ENCODE assay signal across 7 cellular contexts in the genomic region with DNA sequence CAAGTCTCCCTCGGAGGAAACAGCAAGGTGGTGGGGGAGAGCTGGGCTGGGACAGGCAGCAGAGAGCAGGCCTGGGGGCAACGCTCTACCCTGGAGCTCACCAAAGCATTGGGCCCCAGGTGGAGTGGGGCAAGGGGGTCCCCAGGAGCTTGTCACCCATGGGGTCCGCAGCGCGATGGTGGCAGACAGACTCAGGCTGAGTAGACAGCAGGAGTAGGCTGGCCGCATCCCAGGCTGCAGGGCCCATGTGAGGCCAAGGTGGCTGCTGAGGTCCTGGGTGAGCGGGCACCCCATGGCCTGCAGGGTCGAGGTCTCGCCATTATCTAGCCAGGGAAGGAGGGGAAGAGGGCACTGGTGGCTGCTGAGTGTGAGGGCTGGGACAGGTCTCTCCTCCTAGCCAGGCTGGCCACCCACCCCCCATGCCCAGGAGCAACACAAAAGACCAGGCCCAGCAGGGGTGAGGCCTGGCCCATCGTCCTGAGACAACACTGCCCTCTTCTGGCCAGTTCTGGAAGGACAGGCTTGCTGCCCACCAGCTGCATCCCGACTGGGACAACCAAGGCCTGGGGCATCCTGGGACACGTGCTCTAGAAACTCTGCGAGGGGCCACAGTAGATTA. TPM values are rescaled to one million over a fixed set of nuclear protein-coding genes. Genes with fewer than 3 reads are reported as not detected.
DNase-seq lines count a peak whose midpoint lies in the region; ATAC-seq, FAIRE-seq and TF ChIP-seq lines count a peak whose summit lies in the region.

No MANE protein-coding gene starts in this region.

- no peaks in the 10 kb centered on the region for H4K20me1 ChIP-seq in MM.1S (ENCODE audit: insufficient read depth, low read length)
- peaks cover 9% of the 10 kb centered on the region for H4K20me1 ChIP-seq in astrocyte (ENCODE audit: insufficient read depth, low read length)
- no peaks in the 10 kb centered on the region for H4K20me1 ChIP-seq in hepatocyte (ENCODE audit: insufficient read depth, poor library complexity, severe bottlenecking)

- no peak overlapping the region for H3K4me3 Mint-ChIP-seq in astrocyte (ENCODE audit: unreplicated experiment)

- H3K27ac Mint-ChIP-seq in astrocyte (ENCODE audit: unreplicated experiment): no peak overlapping the region

- TF ChIP-seq CTCF in GM12872 (IDR thresholded peaks at IDR 0.05; ENCODE audit: insufficient read depth, low read depth, low read length) (peak; percentile 97), MM.1S (IDR thresholded peaks at IDR 0.05; ENCODE audit: low read length) (peak; percentile 84), astrocyte (IDR thresholded peaks at IDR 0.05; ENCODE audit: insufficient read depth, low read depth, low read length) (peak; percentile 64), hepatocyte (IDR thresholded peaks at IDR 0.05; ENCODE audit: poor library complexity) (peak; percentile 94)

- no peak overlapping the region for H3K27ac ChIP-seq in MM.1S (ENCODE audit: low read length)
- no peak overlapping the region for H3K27ac ChIP-seq in astrocyte (ENCODE audit: low read depth, low read length)
- H3K27ac ChIP-seq in hepatocyte: no peak overlapping the region

- no peaks in the 10 kb centered on the region for H3K9me3 Mint-ChIP-seq in astrocyte (ENCODE audit: unreplicated experiment)

- H3K79me2 ChIP-seq in MM.1S (ENCODE audit: low read length) (no peaks in the 10 kb centered on the region), astrocyte (ENCODE audit: insufficient read depth, low read length) (no peaks in the 10 kb centered on the region), hepatocyte (no peaks in the 10 kb centered on the region)

- H3K27me3 Mint-ChIP-seq in astrocyte (ENCODE audit: low read depth, unreplicated experiment): peaks cover 13% of the 10 kb centered on the region

- no peaks in the 10 kb centered on the region for H3K36me3 Mint-ChIP-seq in astrocyte (ENCODE audit: low read depth, unreplicated experiment)

- H3K9ac ChIP-seq in MM.1S (ENCODE audit: low read length): no peak overlapping the region
- H3K9ac ChIP-seq in astrocyte (ENCODE audit: low read length): no peak overlapping the region

- no peaks in the 10 kb centered on the region for H3K4me1 ChIP-seq in MM.1S (ENCODE audit: low read length)
- H3K4me1 ChIP-seq in astrocyte (ENCODE audit: insufficient read depth, low read length): no peaks in the 10 kb centered on the region
- peaks cover 34% of the 10 kb centered on the region for H3K4me1 ChIP-seq in hepatocyte (ENCODE audit: insufficient read depth)

- no peak overlapping the region for H3K4me2 ChIP-seq in MM.1S (ENCODE audit: low read depth, low read length)
- H3K4me2 ChIP-seq in astrocyte (ENCODE audit: low read length): no peak overlapping the region
- H3K4me2 ChIP-seq in hepatocyte: no peak overlapping the region

- H3K9me3 ChIP-seq in MM.1S (replicated peaks; ENCODE audit: insufficient read depth, low read length) (no peaks in the 10 kb centered on the region), astrocyte (ENCODE audit: insufficient read depth, low read depth, low read length) (no peaks in the 10 kb centered on the region), hepatocyte (ENCODE audit: low read depth) (no peaks in the 10 kb centered on the region)

- no peaks in the 10 kb centered on the region for H3K36me3 ChIP-seq in MM.1S (replicated peaks; ENCODE audit: insufficient read depth, low read length)
- H3K36me3 ChIP-seq in astrocyte (ENCODE audit: insufficient read depth, low read length): no peaks in the 10 kb centered on the region
- no peaks in the 10 kb centered on the region for H3K36me3 ChIP-seq in hepatocyte (replicated peaks; ENCODE audit: insufficient read depth, low read depth)

- FAIRE-seq in astrocyte (lab: Jason Lieb, UNC): no peak

- H3K9me2 ChIP-seq in MM.1S (replicated peaks; ENCODE audit: insufficient read depth, low read length): no peaks in the 10 kb centered on the region
- H3K9me2 ChIP-seq in hepatocyte (replicated peaks; ENCODE audit: insufficient read depth): no peaks in the 10 kb centered on the region

- DNase-seq in MM.1S (peak; percentile 33), T-helper 9 cell (peak; percentile 74), astrocyte (ENCODE audit: low read depth) (no peak), hepatocyte (ENCODE audit: low spot score) (peak; percentile 79)
- DNase-seq in stimulated activated CD4-positive, alpha-beta T cell treated with anti-CD3 and anti-CD28 coated beads, Interleukin-12 subunit alpha, Interleukin-12 subunit beta, amount 100 ng/mL, for 48 hours (ENCODE audit: low read depth in 2 of 3, low spot score in 1 of 3): peak; percentile 52 to 82 (median 70)

- peaks cover 3% of the 10 kb centered on the region for H3K4me1 Mint-ChIP-seq in astrocyte (ENCODE audit: low read depth, unreplicated experiment)

- H3K4me3 ChIP-seq in MM.1S (ENCODE audit: low read length) (no peak overlapping the region), astrocyte (ENCODE audit: insufficient read depth, low read depth, low read length) (no peak overlapping the region), hepatocyte (no peak overlapping the region)

- WGBS in hepatocyte (ENCODE audit: low lambda C conversion rate, missing lambda C conversion rate): 64% methylated on average over 13 of the region's 13 CpGs

- H3K27me3 ChIP-seq in MM.1S (replicated peaks; ENCODE audit: insufficient read depth, low read length) (no peaks in the 10 kb centered on the region), astrocyte (ENCODE audit: insufficient read depth, low read length) (no peaks in the 10 kb centered on the region), hepatocyte (no peaks in the 10 kb centered on the region)

- ATAC-seq in HG03439 (IDR thresholded peaks at IDR 0.05; ENCODE audit: unreplicated experiment): no peak

- no peaks in the 10 kb centered on the region for H3F3A ChIP-seq in MM.1S (ENCODE audit: insufficient read depth, low read length)

- H2AFZ ChIP-seq in MM.1S (ENCODE audit: low read length) (no peak overlapping the region), astrocyte (ENCODE audit: low read depth, low read length) (no peak overlapping the region), hepatocyte (no peak overlapping the region)

RNA-seq across cellular contexts. Expression of a gene that starts 33.1 kb away (rescaled TPM):
- 31.7 and 34.0 TPM in 2 replicates for total RNA-seq in astrocyte
- 69.4 and 69.5 TPM in 2 replicates for total RNA-seq in hepatocyte
- 26.2 and 33.1 TPM in 2 replicates for polyA plus RNA-seq in hepatocyte
